14 cellular contexts compared by ENCODE assay signal in the genomic region with DNA sequence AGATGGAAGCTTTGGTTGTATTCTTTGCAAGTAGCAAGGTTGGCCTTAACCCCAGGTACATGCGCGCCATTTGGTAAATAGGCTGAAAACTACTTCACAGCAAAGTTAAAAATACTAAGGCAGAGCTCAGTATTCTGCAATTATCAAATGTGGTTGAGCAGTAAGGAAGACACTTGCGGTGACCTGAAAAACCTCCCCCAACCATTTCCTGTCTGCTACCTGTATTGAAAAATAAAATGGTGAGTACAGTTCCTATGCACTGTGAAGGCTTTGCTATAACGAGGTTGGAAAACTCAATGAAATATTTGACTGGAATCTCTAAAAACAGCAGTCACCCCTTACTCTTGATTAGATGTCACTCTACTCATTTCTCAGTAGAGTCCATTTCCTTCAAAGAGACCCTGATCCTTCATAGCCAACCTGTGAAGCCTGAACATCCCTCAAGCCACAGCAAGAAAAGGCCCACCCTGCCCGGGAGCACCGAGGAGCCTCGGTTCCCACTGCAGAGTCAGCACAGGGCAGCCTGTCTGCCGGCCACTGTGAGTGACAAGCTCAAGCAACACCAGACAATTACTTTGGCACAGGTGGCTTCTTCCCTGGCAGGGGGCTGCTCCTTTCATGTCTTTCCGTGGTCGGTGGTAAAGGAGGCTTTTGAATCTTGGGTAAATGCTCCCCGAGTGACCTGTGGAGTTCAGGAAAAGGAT. TPM values are rescaled to one million over a fixed set of nuclear protein-coding genes. Genes with fewer than 3 reads are reported as not detected.
DNase-seq lines count a peak whose midpoint lies in the region; ATAC-seq, FAIRE-seq and TF ChIP-seq lines count a peak whose summit lies in the region.
"Had no signal": no experiment of that assay in that cellular context is flagged by ENCODE, and none has a peak within 500 bp of the region (broad histone marks: within the 10 kb centered on the region; RNA-seq: fewer than 3 reads in every experiment).

No MANE protein-coding gene starts in this region.

- H3K27ac Mint-ChIP-seq in stimulated activated effector memory CD8-positive, alpha-beta T cell treated with anti-CD3 and anti-CD28 coated beads, Interleukin-12 subunit alpha, Interleukin-12 subunit beta, amount 100 ng/mL, for 72 hours: peak overlapping the region; percentile 93

- H3K27ac ChIP-seq in K562 (ENCODE audit: extremely low read depth, low read depth, low read length) (no peak overlapping the region), right atrium auricular region (no peak overlapping the region)
- H3K27ac ChIP-seq: pancreas, upper lobe of right lung had no signal

- 35% methylated on average over 11 of the region's 11 CpGs for WGBS in K562 (ENCODE audit: insufficient coverage, low coverage, missing lambda C conversion rate)

- peak overlapping the region; percentile 53; the same call in 1 of the 2 replicates for H2AFZ ChIP-seq in K562 (ENCODE audit: low read depth, low read length)

- H3K4me1 Mint-ChIP-seq in stimulated activated effector memory CD8-positive, alpha-beta T cell treated with anti-CD3 and anti-CD28 coated beads, Interleukin-12 subunit alpha, Interleukin-12 subunit beta, amount 100 ng/mL, for 72 hours: peaks cover 48% of the 10 kb centered on the region

- CTCF ChIA-PET in K562 (lab: Yijun Ruan, JAX; ENCODE audit: low intra/inter-chr PET ratio): no interaction called here

- no peaks in the 10 kb centered on the region for H3K9me3 ChIP-seq in K562 (replicated peaks; ENCODE audit: control insufficient read depth, insufficient read depth, low read depth, low read length)
- H3K9me3 ChIP-seq in right atrium auricular region: no peaks in the 10 kb centered on the region
- H3K9me3 ChIP-seq: pancreas, upper lobe of right lung had no signal

- TF ChIP-seq POLR2A in K562 (conservative IDR thresholded peaks at IDR 0.05): no peak

- TF ChIP-seq RAD21 in K562 (CRISPR knock-in tag; conservative IDR thresholded peaks at IDR 0.05 in 1 of 2, IDR thresholded peaks at IDR 0.05 in 1 of 2): no peak

- no peak overlapping the region for H3K4me2 ChIP-seq in K562 (ENCODE audit: insufficient read depth, low read length)

- peak overlapping the region; percentile 42 for H3K4me3 Mint-ChIP-seq in stimulated activated effector memory CD8-positive, alpha-beta T cell treated with anti-CD3 and anti-CD28 coated beads, Interleukin-12 subunit alpha, Interleukin-12 subunit beta, amount 100 ng/mL, for 72 hours

- H3K27me3 ChIP-seq in K562 (ENCODE audit: control insufficient read depth in 2 of 2, insufficient read depth in 2 of 2, low read length in 2 of 2) (peaks cover 0 to 3% of the 10 kb centered on the region in 2 experiments; a peak in 2 of 5 replicates), right atrium auricular region (no peaks in the 10 kb centered on the region)
- H3K27me3 ChIP-seq: upper lobe of right lung had no signal

- no peak overlapping the region for H3K4me3 ChIP-seq in K562
- H3K4me3 ChIP-seq in right atrium auricular region: no peak overlapping the region
- H3K4me3 ChIP-seq: pancreas, upper lobe of right lung had no signal

- DNase-seq in activated gamma-delta T cell treated with Interleukin-2 at 50 U/mL for 16 hours: peak; percentile 41
- no peak for DNase-seq in activated gamma-delta T cell (lab: John Stamatoyannopoulos, UW)
- peak in 3 of 5 donors; percentile 45 to 64 (median 62) for DNase-seq in T-helper 1 cell
- DNase-seq in K562 (ENCODE audit: extremely low read depth in 1 of 4, low spot score in 3 of 4): no peak
- DNase-seq in stimulated activated effector memory CD8-positive, alpha-beta T cell treated with anti-CD3 and anti-CD28 coated beads, Interleukin-12 subunit alpha, Interleukin-12 subunit beta, amount 100 ng/mL, for 72 hours (ENCODE audit: low spot score in 2 of 2): no peak
- no peak for DNase-seq in right atrium auricular region (ENCODE audit: low spot score)
- DNase-seq: hypothalamus, pancreas, upper lobe of right lung had no signal

- no peaks in the 10 kb centered on the region for H4K20me1 ChIP-seq in K562 (replicated peaks; ENCODE audit: control insufficient read depth, insufficient read depth, low read length)

- intact Hi-C loops in K562 (cut with micrococcal nuclease): no loop called here

- TF ChIP-seq EP300 in K562 (IDR thresholded peaks at IDR 0.05; ENCODE audit: low read length): no peak

- POLR2A ChIA-PET in K562 (lab: Yijun Ruan, JAX): interaction anchor here (1.0 to 1.3 kb wide), 2 partner anchors 9 to 12 kb away, joined by 3 read pairs; no protein-coding TSS in a partner anchor

- in situ Hi-C loops in K562 (cut with MboI): no loop called here

- H3K36me3 Mint-ChIP-seq in stimulated activated effector memory CD8-positive, alpha-beta T cell treated with anti-CD3 and anti-CD28 coated beads, Interleukin-12 subunit alpha, Interleukin-12 subunit beta, amount 100 ng/mL, for 72 hours: peaks cover 100% of the 10 kb centered on the region

- H3K9me3 Mint-ChIP-seq in stimulated activated effector memory CD8-positive, alpha-beta T cell treated with anti-CD3 and anti-CD28 coated beads, Interleukin-12 subunit alpha, Interleukin-12 subunit beta, amount 100 ng/mL, for 72 hours: no peaks in the 10 kb centered on the region

- ATAC-seq in K562 (no peak), HG02938 (IDR thresholded peaks at IDR 0.05; ENCODE audit: unreplicated experiment) (no peak), HG03571 (IDR thresholded peaks at IDR 0.05; ENCODE audit: unreplicated experiment) (no peak)
- peak; percentile 47 for ATAC-seq in stimulated activated effector memory CD8-positive, alpha-beta T cell treated with anti-CD3 and anti-CD28 coated beads, Interleukin-12 subunit alpha, Interleukin-12 subunit beta, amount 100 ng/mL, for 72 hours
- ATAC-seq: pancreas, upper lobe of right lung had no signal

- no peak for FAIRE-seq in K562 (lab: Jason Lieb, UNC)
- FAIRE-seq: bronchial epithelial cell, D721Med, pancreas had no signal

- no TSS peak for BruUV-seq in K562 (replicated peaks; lab: Mats Ljungman, UMichigan)

- H3K9me1 ChIP-seq in K562 (ENCODE audit: control insufficient read depth, insufficient read depth, low read length): no peaks in the 10 kb centered on the region

- no peak for TF ChIP-seq CTCF in K562 (IDR thresholded peaks at IDR 0.05 in 2 of 3, conservative IDR thresholded peaks at IDR 0.05 in 1 of 3; ENCODE audit: insufficient read depth in 2 of 3, low read depth in 1 of 3, low read length in 3 of 3)
- TF ChIP-seq CTCF in right atrium auricular region (IDR thresholded peaks at IDR 0.05): no peak

- H3K36me3 ChIP-seq in K562 (ENCODE audit: control insufficient read depth, insufficient read depth, low read length) (no peaks in the 10 kb centered on the region), right atrium auricular region (no peaks in the 10 kb centered on the region)
- H3K36me3 ChIP-seq: pancreas had no signal

- peaks cover 0 to 8% of the 10 kb centered on the region in 2 experiments; a peak in 2 of 5 replicates for H3K4me1 ChIP-seq in K562 (replicated peaks in 1 of 2; ENCODE audit: control insufficient read depth in 2 of 2, insufficient read depth in 2 of 2, low read length in 2 of 2)
- H3K4me1 ChIP-seq in right atrium auricular region: no peaks in the 10 kb centered on the region
- H3K4me1 ChIP-seq: pancreas had no signal

- H3K79me2 ChIP-seq in K562 (ENCODE audit: control insufficient read depth, insufficient read depth, low read length): no peaks in the 10 kb centered on the region

- H3K9ac ChIP-seq in K562 (ENCODE audit: insufficient read depth in 1 of 2, low read depth in 2 of 2, low read length in 2 of 2): no peak overlapping the region

TF ChIP-seq in K562, 482 proteins besides CTCF, POLR2A, EP300 and RAD21:
- TF ChIP-seq KLF13 (tag; IDR thresholded peaks at IDR 0.05; ENCODE audit: borderline replicate concordance, low read depth) (no peak), ELF2 (CRISPR knock-in tag; IDR thresholded peaks at IDR 0.05) (no peak)

RNA-seq across cellular contexts. Expression of a gene that starts 29.4 kb away (rescaled TPM):
- total RNA-seq in K562 (2011; cell fraction: chromatin; rRNA removed; ENCODE audit: low replicate concordance): 0.30 TPM in 1 of 2 replicates, not detected in the other
- total RNA-seq in K562 (2011; cell fraction: nucleolus; rRNA removed): 0.67 TPM in 1 of 2 replicates, not detected in the other
- 0.22 and 1.2 TPM in 2 replicates for total RNA-seq in K562 (2011; cell fraction: nucleoplasm; rRNA removed)
- total RNA-seq in K562 (2014; rRNA removed) (1.8 and 2.9 TPM in 2 replicates), K562 (2014; rRNA removed; fragmentation: Illumina TruSeq; extraction: Trizol) (4.3 and 5.3 TPM in 2 replicates), K562 (2015; rRNA removed; fragmentation: Illumina TruSeq; extraction: Trizol) (2.6 and 4.0 TPM in 2 replicates), K562 (2021) (1.9 and 2.4 TPM in 2 replicates), right atrium auricular region (not detected)
- polyA plus RNA-seq in K562 (2011; rRNA removed) (0.03 and 1.5 TPM in 2 replicates), K562 (2014; fragmentation: Illumina TruSeq; extraction: Trizol) (5.0 and 5.4 TPM in 2 replicates), K562 (2014; fragmentation: Nextera tagmentation; extraction: Ambion mirVana) (1 to 10 TPM; 6.5 to 7.6 TPM), K562 (2014; rRNA removed) (4.9 and 5.4 TPM in 2 replicates)
- polyA plus RNA-seq in K562 (2011; cell fraction: cytosol; rRNA removed): 0.18 TPM in 1 of 2 replicates, not detected in the other
- polyA plus RNA-seq in K562 (2011; cell fraction: nucleus; rRNA removed): 0.57 TPM in 1 of 2 replicates, not detected in the other
- 3.5 and 4.1 TPM in 2 replicates for polyA plus RNA-seq in K562 (2012)
- not detected in 2 replicates for polyA minus RNA-seq in K562 (2011; rRNA and poly(A)+ RNA removed)
- not detected in 2 replicates for polyA minus RNA-seq in K562 (2011; cell fraction: cytosol; rRNA and poly(A)+ RNA removed)
- 0.40 TPM in 1 of 2 replicates, not detected in the other for polyA minus RNA-seq in K562 (2011; cell fraction: nucleus; rRNA and poly(A)+ RNA removed)
- total RNA-seq: bronchial epithelial cell, mononuclear cell, pancreas, upper lobe of right lung had no signal

RNA-seq across cellular contexts. Expression of a gene that starts 35.4 kb away (rescaled TPM):
- 47.9 and 68.9 TPM in 2 replicates for total RNA-seq in K562 (2011; cell fraction: chromatin; rRNA removed; ENCODE audit: low replicate concordance)
- total RNA-seq in K562 (2011; cell fraction: nucleolus; rRNA removed): 34.0 and 42.2 TPM in 2 replicates
- total RNA-seq in K562 (2011; cell fraction: nucleoplasm; rRNA removed): 32.6 and 56.7 TPM in 2 replicates
- total RNA-seq in K562 (2014; rRNA removed): 10.6 and 10.7 TPM in 2 replicates
- 14.6 TPM in 2 replicates for total RNA-seq in K562 (2014; rRNA removed; fragmentation: Illumina TruSeq; extraction: Trizol)
- total RNA-seq in K562 (2015; rRNA removed; fragmentation: Illumina TruSeq; extraction: Trizol): 18.6 and 19.4 TPM in 2 replicates
- total RNA-seq in K562 (2021): 22.2 and 24.1 TPM in 2 replicates
- 28.5 and 42.2 TPM in 2 replicates for polyA plus RNA-seq in K562 (2011; rRNA removed)
- polyA plus RNA-seq in K562 (2011; cell fraction: cytosol; rRNA removed): 17.2 and 28.3 TPM in 2 replicates
- 88.9 and 151 TPM in 2 replicates for polyA plus RNA-seq in K562 (2011; cell fraction: nucleus; rRNA removed)
- 30.9 and 61.7 TPM in 2 replicates for polyA plus RNA-seq in K562 (2012)
- polyA plus RNA-seq in K562 (2014; fragmentation: Illumina TruSeq; extraction: Trizol): 23.6 and 31.3 TPM in 2 replicates
- polyA plus RNA-seq in K562 (2014; fragmentation: Nextera tagmentation; extraction: Ambion mirVana): 1 to 10 TPM; 4.0 to 5.2 TPM
- 12.6 and 14.1 TPM in 2 replicates for polyA plus RNA-seq in K562 (2014; rRNA removed)
- 50.8 and 77.5 TPM in 2 replicates for polyA minus RNA-seq in K562 (2011; rRNA and poly(A)+ RNA removed)
- polyA minus RNA-seq in K562 (2011; cell fraction: cytosol; rRNA and poly(A)+ RNA removed): 19.4 and 21.4 TPM in 2 replicates
- polyA minus RNA-seq in K562 (2011; cell fraction: nucleus; rRNA and poly(A)+ RNA removed): 96.3 and 210 TPM in 2 replicates
- total RNA-seq in right atrium auricular region: 1 to 10 TPM; 3.9 to 6.5 TPM
- total RNA-seq: bronchial epithelial cell had no signal

Comparison
In these comparisons a context has a peak if more than half of its experiments do, and no peak if none do; other contexts are left out.
1. DNase-seq: peak in activated gamma-delta T cell treated with Interleukin-2 at 50 U/mL for 16 hours (single experiment) and T-helper 1 cell (3 of 5); none in activated gamma-delta T cell (single experiment), K562 (0 of 4), stimulated activated effector memory CD8-positive, alpha-beta T cell treated with anti-CD3 and anti-CD28 coated beads, Interleukin-12 subunit alpha, Interleukin-12 subunit beta, amount 100 ng/mL, for 72 hours (0 of 2) and right atrium auricular region (single experiment).